ENCODE assay signal across 9 cellular contexts in genomic region chr16:20774703-20775362, GRCh38. TPM values are rescaled to one million over a fixed set of nuclear protein-coding genes. Genes with fewer than 3 reads are reported as not detected.
DNase-seq lines count a peak whose midpoint lies in the region; ATAC-seq and TF ChIP-seq lines count a peak whose summit lies in the region.
"Had no signal": no experiment of that assay in that cellular context is flagged by ENCODE, and none has a peak within 500 bp of the region (broad histone marks: within the 10 kb centered on the region; RNA-seq: fewer than 3 reads in every experiment).

No MANE protein-coding gene starts in this region.

- no peaks in the 10 kb centered on the region for H3K27me3 Mint-ChIP-seq in activated T-cell treated with anti-CD3 and anti-CD28 coated beads, Interleukin-2, amount 50 U/mL, for 72 hours (ENCODE audit: low read depth)

- H3K9me3 ChIP-seq in Peyer's patch, result no peaks in the 10 kb centered on the region

- H3K36me3 Mint-ChIP-seq in activated T-cell treated with anti-CD3 and anti-CD28 coated beads, Interleukin-2, amount 50 U/mL, for 72 hours (ENCODE audit: insufficient read depth in 2 of 2), result no peaks in the 10 kb centered on the region

- H3K4me3 ChIP-seq in Peyer's patch, result no peak overlapping the region
- H3K4me3 ChIP-seq in retinal pigment epithelial cell (ENCODE audit: low read length), result no peak overlapping the region

- H3K27ac Mint-ChIP-seq in activated T-cell treated with anti-CD3 and anti-CD28 coated beads, Interleukin-2, amount 50 U/mL, for 72 hours, result no peak overlapping the region
- H3K27ac Mint-ChIP-seq: T-helper 1 cell treated with Interleukin-12 subunit alpha and Interleukin-12 subunit beta and Interleukin-4 antibody, amounts not matched to agents 30 μg/mL and 1 μg/mL, for 36 hours had no signal

- TF ChIP-seq CTCF in Peyer's patch (IDR thresholded peaks at IDR 0.05) (peak in 4 of 6 experiments; percentile 50 to 60 (median 54)), retinal pigment epithelial cell (conservative IDR thresholded peaks at IDR 0.05; ENCODE audit: low read depth, low read length) (peak; percentile 96)

- no peak for TF ChIP-seq POLR2A in Peyer's patch (IDR thresholded peaks at IDR 0.05)

- H3K4me1 ChIP-seq in Peyer's patch, result no peaks in the 10 kb centered on the region

- no peaks in the 10 kb centered on the region for H3K4me1 Mint-ChIP-seq in activated T-cell treated with anti-CD3 and anti-CD28 coated beads, Interleukin-2, amount 50 U/mL, for 72 hours (ENCODE audit: low read depth)

- H3K9me3 Mint-ChIP-seq in activated T-cell treated with anti-CD3 and anti-CD28 coated beads, Interleukin-2, amount 50 U/mL, for 72 hours, result no peaks in the 10 kb centered on the region
- H3K9me3 Mint-ChIP-seq: T-helper 1 cell treated with Interleukin-12 subunit alpha and Interleukin-12 subunit beta and Interleukin-4 antibody, amounts not matched to agents 30 μg/mL and 1 μg/mL, for 36 hours had no signal

- DNase-seq in DMS 273 (lab: John Stamatoyannopoulos, UW; ENCODE audit: unreplicated experiment), result peak; percentile 79
- DNase-seq in HS-27A (ENCODE audit: low read depth), result peak; percentile 34
- DNase-seq in Peyer's patch, result peak; percentile 42 to 79 (median 72)
- peak; percentile 63 to 67 for DNase-seq in activated T-cell treated with anti-CD3 and anti-CD28 coated beads, Interleukin-2, amount 50 U/mL, for 72 hours
- DNase-seq in germinal center (ENCODE audit: low spot score), result peak; percentile 71
- DNase-seq in retinal pigment epithelial cell (ENCODE audit: low read depth), result peak; percentile 33

- peak; percentile 77 to 81 for ATAC-seq in activated T-cell treated with anti-CD3 and anti-CD28 coated beads, Interleukin-2, amount 50 U/mL, for 72 hours (replicated peaks in 1 of 2)
- ATAC-seq in GM18907 (IDR thresholded peaks at IDR 0.05; ENCODE audit: unreplicated experiment) (no peak), GM21360 (IDR thresholded peaks at IDR 0.05; ENCODE audit: unreplicated experiment) (no peak)

- no peak overlapping the region for H3K4me3 Mint-ChIP-seq in activated T-cell treated with anti-CD3 and anti-CD28 coated beads, Interleukin-2, amount 50 U/mL, for 72 hours
- H3K4me3 Mint-ChIP-seq: T-helper 1 cell treated with Interleukin-12 subunit alpha and Interleukin-12 subunit beta and Interleukin-4 antibody, amounts not matched to agents 30 μg/mL and 1 μg/mL, for 36 hours had no signal

- no peak overlapping the region for H3K27ac ChIP-seq in Peyer's patch

- no peaks in the 10 kb centered on the region for H3K27me3 ChIP-seq in Peyer's patch

- H3K36me3 ChIP-seq in Peyer's patch, result peaks cover 0 to 9% (median 0%) of the 10 kb centered on the region in 3 donors

RNA-seq across cellular contexts. Expression of gene ACSM3, which starts 11.0 kb away (rescaled TPM):
- total RNA-seq in Peyer's patch, result 10 to 100 TPM in 2 of 4 donors, 1 to 10 TPM in 2; 2.1 to 16.4 (median 11.7) TPM
- total RNA-seq in activated T-cell treated with anti-CD3 and anti-CD28 coated beads, Interleukin-2, amount 50 U/mL, for 72 hours, result 10 to 100 TPM; 23.7 to 26.7 TPM

RNA-seq across cellular contexts. Expression of gene ERI2, which starts 31.4 kb away (rescaled TPM):
- total RNA-seq in Peyer's patch, result 10 to 100 TPM in 3 of 4 donors, 1 to 10 TPM in 1; 9.1 to 28.2 (median 18.4) TPM
- total RNA-seq in activated T-cell treated with anti-CD3 and anti-CD28 coated beads, Interleukin-2, amount 50 U/mL, for 72 hours, result 10 to 100 TPM; 20.8 to 24.7 TPM

RNA-seq across cellular contexts. Expression of gene REXO5, which starts 31.5 kb away (rescaled TPM):
- 1 to 10 TPM; 2.3 to 3.6 (median 2.9) TPM for total RNA-seq in Peyer's patch
- 10 to 100 TPM; 16.5 to 23.8 TPM for total RNA-seq in activated T-cell treated with anti-CD3 and anti-CD28 coated beads, Interleukin-2, amount 50 U/mL, for 72 hours

RNA-seq across cellular contexts. Expression of gene THUMPD1, which starts 33.2 kb away (rescaled TPM):
- total RNA-seq in Peyer's patch, result 10 to 100 TPM; 23.1 to 68.8 (median 49.1) TPM
- 10 to 100 TPM; 53.7 to 54.4 TPM for total RNA-seq in activated T-cell treated with anti-CD3 and anti-CD28 coated beads, Interleukin-2, amount 50 U/mL, for 72 hours

Comparison
In these comparisons a context has a peak if more than half of its experiments do, and no peak if none do; other contexts are left out.
1. ATAC-seq: peak in activated T-cell treated with anti-CD3 and anti-CD28 coated beads, Interleukin-2, amount 50 U/mL, for 72 hours (2 of 2); none in GM18907 (single experiment) and GM21360 (single experiment).
2. Peak in every context shown above with its lines, with median percentiles within 50 percentile points of each other: DNase-seq.